ENCODE assay signal across 36 cellular contexts in genomic region chr2:157905092-157905491, GRCh38.
"Had no signal": no experiment of that assay in that cellular context is flagged by ENCODE, and none has a peak within 500 bp of the region (broad histone marks: within the 10 kb centered on the region; RNA-seq: fewer than 3 reads in every experiment).

No MANE protein-coding gene starts in this region.

- ATAC-seq: activated CD8-positive, alpha-beta memory T cell treated with anti-CD3 and anti-CD28 coated beads, Interleukin-2, amount 10 ng/mL, durations not matched to agents 7 days and 5 days; activated T-cell treated with anti-CD3 and anti-CD28 coated beads, Interleukin-2, amount 50 U/mL, for 72 hours; activated T-helper 17 cell treated with anti-CD3 and anti-CD28 coated beads, Interleukin-2, amount 50 U/mL, for 72 hours; Panc1 had no signal

- H3K36me3 Mint-ChIP-seq: activated naive CD4-positive, alpha-beta T cell treated with anti-CD3 and anti-CD28 coated beads, Interleukin-2, amount 50 U/mL, for 24 hours; activated naive CD8-positive, alpha-beta T cell treated with anti-CD3 and anti-CD28 coated beads, Interleukin-2, amount 10 ng/mL, durations not matched to agents 7 days and 5 days had no signal

- H3K4me3 Mint-ChIP-seq: activated CD4-positive, alpha-beta memory T cell treated with anti-CD3 and anti-CD28 coated beads, Interleukin-2, amount 10 ng/mL, durations not matched to agents 7 days and 5 days; activated CD8-positive, alpha-beta memory T cell treated with anti-CD3 and anti-CD28 coated beads, Interleukin-2, amount 10 ng/mL, durations not matched to agents 7 days and 5 days; activated naive CD4-positive, alpha-beta T cell treated with anti-CD3 and anti-CD28 coated beads, Interleukin-2, amount 50 U/mL, for 24 hours; activated naive CD8-positive, alpha-beta T cell treated with anti-CD3 and anti-CD28 coated beads, Interleukin-2, amount 10 ng/mL, durations not matched to agents 7 days and 5 days; activated T-cell treated with anti-CD3 and anti-CD28 coated beads, Interleukin-2, amount 50 U/mL, for 72 hours; activated T-helper 17 cell treated with anti-CD3 and anti-CD28 coated beads, Interleukin-2, amount 50 U/mL, for 72 hours; central memory CD8-positive, alpha-beta T cell; T-helper 1 cell treated with Interleukin-12 subunit alpha and Interleukin-12 subunit beta and Interleukin-4 antibody, amounts not matched to agents 30 μg/mL and 1 μg/mL, for 36 hours; T-helper 2 cell treated with Interferon-gamma antibody and Interleukin-4, amounts not matched to agents 5 μg/mL and 100 μg/mL, for 36 hours had no signal

- H3K27me3 Mint-ChIP-seq: activated CD4-positive, alpha-beta memory T cell treated with anti-CD3 and anti-CD28 coated beads, Interleukin-2, amount 10 ng/mL, durations not matched to agents 7 days and 5 days; activated CD8-positive, alpha-beta memory T cell treated with anti-CD3 and anti-CD28 coated beads, Interleukin-2, amount 10 ng/mL, durations not matched to agents 7 days and 5 days; activated naive CD4-positive, alpha-beta T cell treated with anti-CD3 and anti-CD28 coated beads, Interleukin-2, amount 50 U/mL, for 24 hours; activated T-helper 17 cell treated with anti-CD3 and anti-CD28 coated beads, Interleukin-2, amount 50 U/mL, for 72 hours; central memory CD8-positive, alpha-beta T cell had no signal

- H3K27ac ChIP-seq: ascending aorta, cardiac muscle cell, SJCRH30, SK-N-MC, VCaP had no signal

- H3K27me3 ChIP-seq: ascending aorta, cardiac muscle cell, MG63, SJCRH30 had no signal

- H3K9me3 ChIP-seq: ascending aorta, SJCRH30 had no signal

- H3K4me1 ChIP-seq: ascending aorta, SJCRH30 had no signal

- H3K4me3 ChIP-seq: ascending aorta, cardiac muscle cell, MG63, SJCRH30, SK-N-MC had no signal

- H3K9me3 Mint-ChIP-seq: activated CD4-positive, alpha-beta memory T cell treated with anti-CD3 and anti-CD28 coated beads, Interleukin-2, amount 10 ng/mL, durations not matched to agents 7 days and 5 days; activated naive CD4-positive, alpha-beta T cell treated with anti-CD3 and anti-CD28 coated beads, Interleukin-2, amount 50 U/mL, for 24 hours; activated naive CD8-positive, alpha-beta T cell treated with anti-CD3 and anti-CD28 coated beads, Interleukin-2, amount 10 ng/mL, durations not matched to agents 7 days and 5 days; activated T-cell treated with anti-CD3 and anti-CD28 coated beads, Interleukin-2, amount 50 U/mL, for 72 hours; central memory CD8-positive, alpha-beta T cell; T-helper 1 cell treated with Interleukin-12 subunit alpha and Interleukin-12 subunit beta and Interleukin-4 antibody, amounts not matched to agents 30 μg/mL and 1 μg/mL, for 36 hours; T-helper 2 cell treated with Interferon-gamma antibody and Interleukin-4, amounts not matched to agents 5 μg/mL and 100 μg/mL, for 36 hours had no signal

- H3K27ac Mint-ChIP-seq: activated CD4-positive, alpha-beta memory T cell treated with anti-CD3 and anti-CD28 coated beads, Interleukin-2, amount 10 ng/mL, durations not matched to agents 7 days and 5 days; activated CD8-positive, alpha-beta memory T cell treated with anti-CD3 and anti-CD28 coated beads, Interleukin-2, amount 10 ng/mL, durations not matched to agents 7 days and 5 days; activated naive CD4-positive, alpha-beta T cell treated with anti-CD3 and anti-CD28 coated beads, Interleukin-2, amount 50 U/mL, for 24 hours; activated naive CD8-positive, alpha-beta T cell treated with anti-CD3 and anti-CD28 coated beads, Interleukin-2, amount 10 ng/mL, durations not matched to agents 7 days and 5 days; activated T-cell treated with anti-CD3 and anti-CD28 coated beads, Interleukin-2, amount 50 U/mL, for 72 hours; activated T-helper 17 cell treated with anti-CD3 and anti-CD28 coated beads, Interleukin-2, amount 50 U/mL, for 72 hours; T-helper 1 cell treated with Interleukin-12 subunit alpha and Interleukin-12 subunit beta and Interleukin-4 antibody, amounts not matched to agents 30 μg/mL and 1 μg/mL, for 36 hours; T-helper 2 cell treated with Interferon-gamma antibody and Interleukin-4, amounts not matched to agents 5 μg/mL and 100 μg/mL, for 36 hours had no signal

- DNase-seq: activated CD4-positive, alpha-beta memory T cell treated with anti-CD3 and anti-CD28 coated beads, Interleukin-2, amount 10 ng/mL, durations not matched to agents 7 days and 5 days; activated CD4-positive, alpha-beta T cell treated with anti-CD3 and anti-CD28 coated beads for 1 hour; activated CD4-positive, alpha-beta T cell treated with anti-CD3 and anti-CD28 coated beads for 48 hours; activated CD4-positive, CD25-positive, alpha-beta regulatory T cell; activated CD8-positive, alpha-beta memory T cell treated with anti-CD3 and anti-CD28 coated beads for 24 hours; activated CD8-positive, alpha-beta memory T cell treated with anti-CD3 and anti-CD28 coated beads, Interleukin-2, amount 10 ng/mL, durations not matched to agents 7 days and 5 days; activated effector memory CD4-positive, alpha-beta T cell treated with anti-CD3 and anti-CD28 coated beads, Interleukin-2, amount 50 U/mL, for 16 hours; activated naive CD4-positive, alpha-beta T cell; activated naive CD8-positive, alpha-beta T cell treated with anti-CD3 and anti-CD28 coated beads, Interleukin-2, amount 10 ng/mL, durations not matched to agents 7 days and 5 days; activated T-cell treated with anti-CD3 and anti-CD28 coated beads, Interleukin-2, amount 50 U/mL, for 1 hour; activated T-cell treated with anti-CD3 and anti-CD28 coated beads, Interleukin-2, amount 50 U/mL, for 72 hours; amygdala; Karpas-422; KBM-7; MG63; NCI-H1092; NCI-H1436 treated with DMSO at 0.1 percent for 48 hours; NCI-H1694 treated with DMSO at 0.1 percent for 48 hours; NCI-H2029; NCI-H345; NCI-H510A; NCI-H526; NCI-H748 treated with DMSO at 0.1 percent for 48 hours; NK-92 treated with Interleukin-12 subunit alpha and Interleukin-12 subunit beta, amount 100 ng/mL, for 24 hours; SHP77; SJCRH30 had no signal

- H3K36me3 ChIP-seq: ascending aorta, cardiac muscle cell, MG63, SJCRH30 had no signal
